8 cellular contexts compared by ENCODE assay signal in the genomic region with DNA sequence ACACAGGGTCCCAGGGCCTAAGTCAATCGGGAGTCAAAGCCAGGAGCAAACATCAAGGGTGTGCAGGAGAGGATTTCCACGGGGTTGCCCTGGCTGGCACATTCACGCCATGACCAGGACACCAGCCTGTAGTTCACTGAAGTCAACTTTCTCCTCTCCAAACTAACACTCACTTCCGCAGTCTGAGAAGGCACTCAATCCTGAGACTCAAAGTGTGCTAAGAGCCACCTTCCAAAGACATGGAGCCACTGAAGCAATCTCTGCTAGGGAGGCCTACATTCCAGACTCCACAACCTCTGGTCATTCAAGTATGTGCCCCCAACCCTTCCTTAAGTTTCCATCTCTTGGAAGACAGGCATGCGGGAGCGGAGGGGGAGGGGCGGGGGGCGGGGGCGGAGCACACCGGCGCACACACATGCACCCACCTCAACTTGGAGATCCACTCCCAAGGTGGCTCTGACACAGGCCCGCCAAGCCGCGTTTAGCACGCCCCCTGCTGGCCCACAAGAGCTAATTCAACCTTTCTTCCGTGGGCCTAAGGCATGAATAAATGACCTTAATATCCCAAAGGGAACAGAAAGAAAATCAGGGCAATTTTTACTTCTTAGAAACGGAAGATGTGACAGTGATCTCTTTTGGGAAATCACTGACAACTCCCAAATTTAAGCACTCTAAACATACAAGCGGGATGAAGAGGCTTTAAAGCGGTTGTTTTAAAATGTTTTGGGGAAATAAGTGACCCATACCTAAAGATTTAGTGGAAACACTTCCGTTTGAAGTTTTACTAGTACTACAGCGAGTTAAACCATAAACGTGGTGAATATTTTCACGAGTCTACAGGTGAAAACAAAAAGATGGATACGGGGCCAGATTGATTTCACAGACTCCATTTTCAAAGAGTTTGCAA. TPM values are rescaled to one million over a fixed set of nuclear protein-coding genes. Genes with fewer than 3 reads are reported as not detected.
DNase-seq lines count a peak whose midpoint lies in the region; ATAC-seq and TF ChIP-seq lines count a peak whose summit lies in the region.

No MANE protein-coding gene starts in this region.

- H3K36me3 ChIP-seq in WERI-Rb-1 = no peaks in the 10 kb centered on the region

- H3K4me3 ChIP-seq in WERI-Rb-1 (ENCODE audit: low read depth, low read length) = no peak overlapping the region
- no peak overlapping the region for H3K4me3 ChIP-seq in cardiac fibroblast (replicated peaks in 1 of 2; ENCODE audit: low read depth in 2 of 2, low read length in 2 of 2)

- TF ChIP-seq CTCF in WERI-Rb-1 (IDR thresholded peaks at IDR 0.05; ENCODE audit: low read depth, low read length) (peak; percentile 81), cardiac fibroblast (IDR thresholded peaks at IDR 0.05; ENCODE audit: low read depth, low read length) (peak; percentile 78)

- H3K27ac ChIP-seq in WERI-Rb-1 = no peak overlapping the region

- H3K9me3 ChIP-seq in WERI-Rb-1 (ENCODE audit: severe bottlenecking) = no peaks in the 10 kb centered on the region

- peaks cover 7% of the 10 kb centered on the region for H3K27me3 ChIP-seq in WERI-Rb-1 (ENCODE audit: insufficient read depth, low read depth, severe bottlenecking)

- peak; percentile 25 for ATAC-seq in left colon

- intact Hi-C loops in left colon (cut with DNase I, micrococcal nuclease) = no loop called here

- peak; percentile 38 for DNase-seq in NK-92 treated with Interleukin-12 subunit alpha and Interleukin-12 subunit beta, amount 100 ng/mL, for 24 hours (lab: John Stamatoyannopoulos, UW)
- DNase-seq in NK-92 (lab: John Stamatoyannopoulos, UW; ENCODE audit: unreplicated experiment) = no peak
- peak; percentile 1 for DNase-seq in NCI-H2107 (lab: John Stamatoyannopoulos, UW)
- peak; percentile 72 for DNase-seq in WERI-Rb-1
- DNase-seq in cardiac fibroblast (ENCODE audit: low read depth in 2 of 2) = peak; percentile 49 to 64
- DNase-seq in left colon = peak in 1 of 2 donors; percentile 55
- peak; percentile 24 to 32 (median 28) for DNase-seq in stimulated activated CD4-positive, alpha-beta T cell treated with anti-CD3 and anti-CD28 coated beads, TNF-alpha, amount 100 ng/mL, for 48 hours (ENCODE audit: low read depth in 3 of 3)
- DNase-seq in T1000 (lab: John Stamatoyannopoulos, UW) = no peak

RNA-seq across cellular contexts. Expression of a gene that starts 2.7 kb away (rescaled TPM):
- total RNA-seq in left colon = 1 to 10 TPM; 2.1 to 6.5 TPM

Comparison
In these comparisons a context has a peak if more than half of its experiments do, and no peak if none do; other contexts are left out.
1. DNase-seq: peak in NK-92 treated with Interleukin-12 subunit alpha and Interleukin-12 subunit beta, amount 100 ng/mL, for 24 hours (single experiment), NCI-H2107 (single experiment), WERI-Rb-1 (single experiment), cardiac fibroblast (2 of 2) and stimulated activated CD4-positive, alpha-beta T cell treated with anti-CD3 and anti-CD28 coated beads, TNF-alpha, amount 100 ng/mL, for 48 hours (3 of 3); none in NK-92 (single experiment) and T1000 (single experiment).